ENCODE assay signal across 1 cellular context in the genomic region with DNA sequence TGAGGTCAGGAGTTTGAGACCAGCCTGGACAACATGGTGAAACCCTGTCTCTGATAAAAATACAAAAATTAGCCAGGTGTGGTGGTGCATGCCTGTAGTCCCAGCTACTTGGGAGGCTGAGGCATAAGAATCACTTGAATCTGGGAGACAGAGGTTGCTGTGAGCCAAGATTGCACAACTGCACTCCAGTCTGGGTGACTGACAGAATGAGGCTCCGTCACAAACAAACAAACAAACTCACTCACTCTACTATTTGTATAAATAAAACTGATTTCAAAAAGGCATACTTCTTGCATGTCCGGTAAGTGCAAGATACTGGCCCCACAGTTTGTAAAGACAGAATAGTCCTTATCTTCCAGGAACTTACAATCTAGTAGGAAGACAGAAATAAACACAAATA. TPM values are rescaled to one million over a fixed set of nuclear protein-coding genes. Genes with fewer than 3 reads are reported as not detected.
"Had no signal": no experiment of that assay in that cellular context is flagged by ENCODE, and none has a peak within 500 bp of the region (broad histone marks: within the 10 kb centered on the region; RNA-seq: fewer than 3 reads in every experiment).

No MANE protein-coding gene starts in this region.

RNA-seq across cellular contexts. Expression of gene QPCT, which starts 49.6 kb away (rescaled TPM):
- total RNA-seq: H4 had no signal
